18 cellular contexts compared by ENCODE assay signal in the genomic region with DNA sequence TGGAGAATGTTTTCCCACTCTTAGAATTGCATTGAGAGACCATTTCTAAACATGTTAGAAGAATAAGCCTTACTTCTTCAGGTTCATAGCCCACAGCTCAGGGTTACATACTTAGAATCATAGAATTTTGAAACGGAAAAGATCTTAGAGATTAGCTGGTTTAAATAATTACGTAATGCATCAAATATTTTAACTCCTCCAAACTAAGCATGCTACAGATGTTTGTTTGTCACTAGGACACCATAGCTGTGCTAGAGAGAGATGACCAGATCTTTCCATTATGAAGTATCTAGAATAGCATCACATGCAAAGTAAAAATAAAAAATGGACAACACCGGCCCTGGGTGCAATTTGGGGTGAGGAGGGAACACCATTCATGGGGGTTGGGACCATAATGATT.
A peak's percentile ranks its signal among the peaks of the same experiment; 100 is the strongest.
DNase-seq lines count a peak whose midpoint lies in the region; ATAC-seq and TF ChIP-seq lines count a peak whose summit lies in the region.
"Had no signal": no experiment of that assay in that cellular context is flagged by ENCODE, and none has a peak within 500 bp of the region (broad histone marks: within the 10 kb centered on the region; RNA-seq: fewer than 3 reads in every experiment).

No MANE protein-coding gene starts in this region.

- intact Hi-C loops in left ventricle myocardium inferior (cut with micrococcal nuclease), result no loop called here
- intact Hi-C loops in left ventricle myocardium superior (cut with micrococcal nuclease), result no loop called here
- intact Hi-C loops in ascending aorta (cut with DNase I), result loop anchor here (5.0 kb wide), 1 partner anchor 250 kb away; no protein-coding TSS in a partner anchor

- H3K27ac ChIP-seq in left ventricle myocardium inferior (replicated peaks) (peak overlapping the region; percentile 51), ascending aorta (peak overlapping the region; percentile 3 to 31)
- H3K27ac ChIP-seq: 22Rv1, C4-2B, HL-60 had no signal

- DNase-seq in left ventricle myocardium inferior (no peak), left ventricle myocardium superior (no peak), ascending aorta (ENCODE audit: low spot score in 2 of 2) (no peak), fibroblast of the conjunctiva (ENCODE audit: low read depth) (peak; percentile 22), hypothalamus (lab: John Stamatoyannopoulos, UW) (no peak), COR-L47 (lab: John Stamatoyannopoulos, UW) (no peak)
- DNase-seq in stimulated activated naive CD4-positive, alpha-beta T cell treated with Interleukin-2 at 50 U/mL for 16 hours (lab: John Stamatoyannopoulos, UW), result no peak
- DNase-seq in activated CD4-positive, CD25-positive, alpha-beta regulatory T cell treated with anti-CD3 and anti-CD28 coated beads, Interleukin-2, amount 50 U/mL, for 72 hours, result no peak
- DNase-seq: MV-4-11, NCI-H1417, NCI-H1930, NCI-H2171, NCI-H446, SHP77 treated with DMSO at 0.1 percent for 48 hours had no signal

- H3K9me3 ChIP-seq in left ventricle myocardium inferior (replicated peaks) (no peaks in the 10 kb centered on the region), ascending aorta (no peaks in the 10 kb centered on the region)

- no peak overlapping the region for H3K4me3 ChIP-seq in left ventricle myocardium inferior
- no peak overlapping the region for H3K4me3 ChIP-seq in ascending aorta
- H3K4me3 ChIP-seq: K562 had no signal

- H3K36me3 ChIP-seq in left ventricle myocardium inferior, result no peaks in the 10 kb centered on the region
- no peaks in the 10 kb centered on the region for H3K36me3 ChIP-seq in ascending aorta

- H3K27me3 ChIP-seq in left ventricle myocardium inferior (ENCODE audit: low read depth), result no peaks in the 10 kb centered on the region
- no peaks in the 10 kb centered on the region for H3K27me3 ChIP-seq in ascending aorta

- H3K4me1 ChIP-seq in left ventricle myocardium inferior (peaks cover 25% of the 10 kb centered on the region), ascending aorta (peaks cover 0 to 15% of the 10 kb centered on the region in 2 donors)

- ATAC-seq in left ventricle myocardium superior, result no peak
- ATAC-seq: K562 had no signal

- TF ChIP-seq CTCF in left ventricle myocardium inferior (IDR thresholded peaks at IDR 0.05; ENCODE audit: borderline replicate concordance) (no peak), ascending aorta (IDR thresholded peaks at IDR 0.05) (no peak)
